ENCODE assay signal across 8 cellular contexts in genomic region chr22:46007848-46008261, GRCh38. TPM values are rescaled to one million over a fixed set of nuclear protein-coding genes. Genes with fewer than 3 reads are reported as not detected.
DNase-seq lines count a peak whose midpoint lies in the region; ATAC-seq and TF ChIP-seq lines count a peak whose summit lies in the region.

No MANE protein-coding gene starts in this region.

- H3K27ac ChIP-seq in lower lobe of right lung (peak overlapping the region; percentile 94), aorta (ENCODE audit: low read depth in 1 of 2, low read length in 2 of 2) (peak overlapping the region; percentile 88 to 94)

- ATAC-seq in lower lobe of right lung (peak; percentile 48 to 77), aorta (ENCODE audit: low FRiP score) (peak; percentile 89), left lobe of liver (no peak), GM18498 (IDR thresholded peaks at IDR 0.05; ENCODE audit: unreplicated experiment) (no peak), GM18517 (IDR thresholded peaks at IDR 0.05; ENCODE audit: unreplicated experiment) (no peak)

- DNase-seq in DMS153 (lab: John Stamatoyannopoulos, UW), result peak; percentile 90
- DNase-seq in DMS153 treated with DMSO at 0.1 percent for 48 hours (lab: John Stamatoyannopoulos, UW; ENCODE audit: unreplicated experiment), result no peak
- peak; percentile 86 for DNase-seq in cerebellum (ENCODE audit: low spot score)
- DNase-seq in lower lobe of right lung, result peak; percentile 69
- DNase-seq in aorta, result peak; percentile 91 to 95
- DNase-seq in left lobe of liver (ENCODE audit: low spot score), result no peak

- H3K9me3 ChIP-seq in lower lobe of right lung, result peaks cover 7% of the 10 kb centered on the region
- H3K9me3 ChIP-seq in aorta (ENCODE audit: control insufficient read depth, low read length), result no peaks in the 10 kb centered on the region

- WGBS in aorta, 2 donors, result 0 to 5% methylated on average over 23 to 25 of the region's 25 CpGs

- TF ChIP-seq CTCF in lower lobe of right lung (IDR thresholded peaks at IDR 0.05), result no peak

- no peaks in the 10 kb centered on the region for H3K27me3 ChIP-seq in lower lobe of right lung (ENCODE audit: low read depth)
- H3K27me3 ChIP-seq in aorta (ENCODE audit: control insufficient read depth in 1 of 2, insufficient read depth in 2 of 2, low read length in 1 of 2), result no peaks in the 10 kb centered on the region

- H3K36me3 ChIP-seq in lower lobe of right lung (no peaks in the 10 kb centered on the region), aorta (ENCODE audit: control insufficient read depth in 1 of 2, insufficient read depth in 2 of 2, low read length in 1 of 2) (no peaks in the 10 kb centered on the region)

- no peak overlapping the region for H3K4me3 ChIP-seq in lower lobe of right lung
- no peak overlapping the region for H3K4me3 ChIP-seq in aorta (ENCODE audit: low read length in 2 of 2)

- intact Hi-C loops in lower lobe of right lung (cut with DNase I), result loop anchor here (10.0 kb wide), 1 partner anchor 107 kb away; no protein-coding TSS in a partner anchor
- intact Hi-C loops in aorta (cut with DNase I), result loop anchor here (2.0 to 10.0 kb wide), 3 partner anchors 64 to 537 kb away; no protein-coding TSS in a partner anchor

- peaks cover 49% of the 10 kb centered on the region for H3K4me1 ChIP-seq in lower lobe of right lung
- H3K4me1 ChIP-seq in aorta (ENCODE audit: control insufficient read depth in 1 of 2, insufficient read depth in 2 of 2, low read length in 2 of 2), result no peaks in the 10 kb centered on the region

RNA-seq across cellular contexts. Expression of gene WNT7B, which starts 30.9 kb away (rescaled TPM):
- total RNA-seq in cerebellum, result 39.7 TPM
- 6.3 TPM for total RNA-seq in lower lobe of right lung
- total RNA-seq in aorta, result not detected
- polyA plus RNA-seq in aorta, result not detected
- 0.08 TPM for total RNA-seq in left lobe of liver

Comparison
In these comparisons a context has a peak if more than half of its experiments do, and no peak if none do; other contexts are left out.
1. DNase-seq: peak in DMS153 (single experiment), cerebellum (single experiment), lower lobe of right lung (single experiment) and aorta (2 of 2); none in DMS153 treated with DMSO at 0.1 percent for 48 hours (single experiment) and left lobe of liver (single experiment).
2. ATAC-seq: peak in lower lobe of right lung (2 of 2) and aorta (single experiment); none in left lobe of liver (single experiment), GM18498 (single experiment) and GM18517 (single experiment).